Comparison of ENCODE assay signal across 8 cellular contexts in the genomic region with DNA sequence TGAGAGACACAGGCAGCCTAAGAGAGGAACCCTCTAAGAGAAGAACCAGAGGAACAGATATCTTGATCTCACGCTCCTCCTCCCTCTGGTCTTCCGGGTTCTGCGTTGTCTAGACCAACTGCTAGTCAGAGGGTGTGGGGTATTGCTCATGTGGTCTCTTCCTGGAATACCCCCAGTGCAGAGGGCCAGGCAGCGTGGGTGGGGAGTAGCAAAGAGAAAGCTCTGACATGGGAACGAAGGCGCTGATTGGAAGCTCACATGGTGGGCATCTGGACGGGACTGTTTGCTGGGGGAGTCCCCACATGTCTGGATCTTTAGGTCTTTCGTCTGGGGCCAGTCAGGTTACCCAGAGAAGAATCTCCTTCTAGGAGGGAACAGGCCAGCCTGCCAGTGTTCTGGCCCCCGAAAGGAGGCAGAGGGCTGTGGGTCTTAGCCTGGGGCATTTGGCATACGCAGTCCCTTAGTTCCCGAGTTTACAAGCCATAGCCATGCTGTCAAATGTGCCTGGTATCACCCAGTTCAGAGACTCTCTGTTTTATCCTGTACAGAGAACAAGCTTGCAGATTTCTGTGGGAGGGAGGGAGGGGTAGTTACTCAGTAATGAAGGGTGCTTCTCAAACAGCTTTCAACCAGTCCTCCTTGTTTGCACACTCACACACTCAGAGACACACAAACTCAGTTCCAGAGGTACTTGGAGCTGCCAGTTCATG. TPM values are rescaled to one million over a fixed set of nuclear protein-coding genes. Genes with fewer than 3 reads are reported as not detected.
A peak's percentile ranks its signal among the peaks of the same experiment; 100 is the strongest.
DNase-seq lines count a peak whose midpoint lies in the region; ATAC-seq lines count a peak whose summit lies in the region.

No MANE protein-coding gene starts in this region.

- H3K4me3 Mint-ChIP-seq in activated T-helper 17 cell treated with anti-CD3 and anti-CD28 coated beads, Interleukin-2, amount 50 U/mL, for 72 hours: peak overlapping the region; percentile 77

- no peaks in the 10 kb centered on the region for H3K36me3 Mint-ChIP-seq in activated T-helper 17 cell treated with anti-CD3 and anti-CD28 coated beads, Interleukin-2, amount 50 U/mL, for 72 hours (ENCODE audit: low read depth)

- H3K27me3 Mint-ChIP-seq in activated T-helper 17 cell treated with anti-CD3 and anti-CD28 coated beads, Interleukin-2, amount 50 U/mL, for 72 hours: no peaks in the 10 kb centered on the region

- H3K4me1 Mint-ChIP-seq in activated T-helper 17 cell treated with anti-CD3 and anti-CD28 coated beads, Interleukin-2, amount 50 U/mL, for 72 hours: peaks cover 19% of the 10 kb centered on the region

- H3K9me3 Mint-ChIP-seq in activated T-helper 17 cell treated with anti-CD3 and anti-CD28 coated beads, Interleukin-2, amount 50 U/mL, for 72 hours: no peaks in the 10 kb centered on the region

- peak overlapping the region; percentile 81 for H3K27ac Mint-ChIP-seq in activated T-helper 17 cell treated with anti-CD3 and anti-CD28 coated beads, Interleukin-2, amount 50 U/mL, for 72 hours

- ATAC-seq in GM18867 (IDR thresholded peaks at IDR 0.05; ENCODE audit: unreplicated experiment): peak; percentile 82
- ATAC-seq in activated T-helper 17 cell treated with anti-CD3 and anti-CD28 coated beads, Interleukin-2, amount 50 U/mL, for 72 hours (replicated peaks): peak; percentile 95

- DNase-seq in NCI-H2029 (lab: John Stamatoyannopoulos, UW): peak; percentile 35
- peak; percentile 87 for DNase-seq in stimulated activated CD4-positive, alpha-beta T cell treated with anti-CD3 and anti-CD28 coated beads, Interleukin-15, amount 100 ng/mL, for 24 hours
- DNase-seq in cerebellar cortex (ENCODE audit: low spot score): no peak
- DNase-seq in Kasumi-1 (lab: John Stamatoyannopoulos, UW): no peak
- no peak for DNase-seq in NCI-H2196 treated with DMSO at 0.1 percent for 48 hours (lab: John Stamatoyannopoulos, UW; ENCODE audit: unreplicated experiment)
- DNase-seq in mesenteric fat pad (ENCODE audit: low spot score): no peak

RNA-seq across cellular contexts. Expression of gene IL6R, which starts 18.3 kb away (rescaled TPM):
- 10 to 100 TPM; 38.2 to 41.2 TPM for total RNA-seq in activated T-helper 17 cell treated with anti-CD3 and anti-CD28 coated beads, Interleukin-2, amount 50 U/mL, for 72 hours
- total RNA-seq in mesenteric fat pad: 35.6 TPM

Comparison
In these comparisons a context has a peak if more than half of its experiments do, and no peak if none do; other contexts are left out.
1. DNase-seq: peak in NCI-H2029 (single experiment) and stimulated activated CD4-positive, alpha-beta T cell treated with anti-CD3 and anti-CD28 coated beads, Interleukin-15, amount 100 ng/mL, for 24 hours (single experiment); none in cerebellar cortex (single experiment), Kasumi-1 (0 of 2), NCI-H2196 treated with DMSO at 0.1 percent for 48 hours (single experiment) and mesenteric fat pad (single experiment).